ENCODE assay signal across 16 cellular contexts in genomic region chr20:62628691-62629090, GRCh38. TPM values are rescaled to one million over a fixed set of nuclear protein-coding genes. Genes with fewer than 3 reads are reported as not detected.
DNase-seq lines count a peak whose midpoint lies in the region; ATAC-seq and TF ChIP-seq lines count a peak whose summit lies in the region.
"Had no signal": no experiment of that assay in that cellular context is flagged by ENCODE, and none has a peak within 500 bp of the region (broad histone marks: within the 10 kb centered on the region; RNA-seq: fewer than 3 reads in every experiment).

No MANE protein-coding gene starts in this region.

- peak; percentile 68 for DNase-seq in GM23338 (ENCODE audit: low spot score)
- DNase-seq in SK-N-MC (ENCODE audit: low read depth, low spot score): no peak
- DNase-seq in kidney glomerular epithelial cell (lab: John Stamatoyannopoulos, UW): peak; percentile 68
- no peak for DNase-seq in NCI-H2107 (lab: John Stamatoyannopoulos, UW)
- DNase-seq in DMS153 treated with DMSO at 0.1 percent for 48 hours (lab: John Stamatoyannopoulos, UW; ENCODE audit: unreplicated experiment): no peak
- DNase-seq: activated CD8-positive, alpha-beta memory T cell treated with anti-CD3 and anti-CD28 coated beads, Interleukin-2, amount 50 U/mL, for 48 hours; adrenal gland; dorsolateral prefrontal cortex; gastrocnemius medialis; left ventricle myocardium superior; ovary; stimulated activated naive CD4-positive, alpha-beta T cell treated with Interleukin-2 at 50 U/mL for 16 hours; T1000 had no signal

- peaks cover 17% of the 10 kb centered on the region for H3K4me1 Mint-ChIP-seq in GM23338

- H3K27me3 Mint-ChIP-seq in GM23338 (ENCODE audit: insufficient read depth, low read depth, poor library complexity): peaks cover 1% of the 10 kb centered on the region

- no peak overlapping the region for H3K4me3 ChIP-seq in BLaER1
- H3K4me3 ChIP-seq in GM23338: no peak overlapping the region
- no peak overlapping the region for H3K4me3 ChIP-seq in SK-N-MC
- H3K4me3 ChIP-seq: adrenal gland, dorsolateral prefrontal cortex, gastrocnemius medialis, ovary had no signal

- no peak overlapping the region for H3K27ac Mint-ChIP-seq in GM23338

- no peak overlapping the region for H2AFZ ChIP-seq in GM23338

- H3K36me3 ChIP-seq in BLaER1: no peaks in the 10 kb centered on the region
- no peaks in the 10 kb centered on the region for H3K36me3 ChIP-seq in GM23338 (ENCODE audit: insufficient read depth)
- no peaks in the 10 kb centered on the region for H3K36me3 ChIP-seq in SK-N-MC (ENCODE audit: insufficient read depth, low read length)
- H3K36me3 ChIP-seq: adrenal gland, gastrocnemius medialis, ovary had no signal

- H3K27me3 ChIP-seq in BLaER1 (no peaks in the 10 kb centered on the region), GM23338 (ENCODE audit: insufficient read depth) (no peaks in the 10 kb centered on the region)
- H3K27me3 ChIP-seq: adrenal gland, ovary had no signal

- ATAC-seq in GM23338: peak; percentile 30
- no peak for ATAC-seq in GM21360 (IDR thresholded peaks at IDR 0.05; ENCODE audit: unreplicated experiment)
- ATAC-seq in GM21381 (IDR thresholded peaks at IDR 0.05; ENCODE audit: unreplicated experiment): no peak
- ATAC-seq: gastrocnemius medialis, left ventricle myocardium superior had no signal

- 0 out of 4 replicates have a peak, but pooled peaks of 1 of the 2 experiments have one; percentile 7 for TF ChIP-seq CTCF in GM23338 (conservative IDR thresholded peaks at IDR 0.05; ENCODE audit: low read depth in 2 of 2)

- H3K36me3 Mint-ChIP-seq in GM23338 (ENCODE audit: low read depth): no peaks in the 10 kb centered on the region

- no peak overlapping the region for H3K4me3 Mint-ChIP-seq in GM23338

- peak overlapping the region; percentile 61; the same call in 1 of the 2 replicates for H3K9ac ChIP-seq in BLaER1
- no peak overlapping the region for H3K9ac ChIP-seq in SK-N-MC (ENCODE audit: insufficient read length)

- H3K4me2 ChIP-seq in BLaER1 (peak overlapping the region; percentile 86), GM23338 (no peak overlapping the region)

- H3K9me3 ChIP-seq in BLaER1 (no peaks in the 10 kb centered on the region), SK-N-MC (ENCODE audit: low read depth, low read length) (no peaks in the 10 kb centered on the region)
- H3K9me3 ChIP-seq: adrenal gland, gastrocnemius medialis, ovary had no signal

- H3F3A ChIP-seq in GM23338 (replicated peaks; ENCODE audit: low read depth): 0 out of 2 replicates have a peak, but pooled peaks cover under 1% of the 10 kb centered on the region

- H3K27ac ChIP-seq in BLaER1: peak overlapping the region; percentile 87
- no peak overlapping the region for H3K27ac ChIP-seq in GM23338 (ENCODE audit: low read depth)
- peak overlapping the region; percentile 72 for H3K27ac ChIP-seq in SK-N-MC
- H3K27ac ChIP-seq: dorsolateral prefrontal cortex, gastrocnemius medialis, ovary had no signal

- H3K9me3 Mint-ChIP-seq in GM23338: no peaks in the 10 kb centered on the region

- H3K9me2 ChIP-seq in GM23338 (ENCODE audit: insufficient read depth): no peaks in the 10 kb centered on the region

- no peaks in the 10 kb centered on the region for H4K20me1 ChIP-seq in BLaER1
- H4K20me1 ChIP-seq in GM23338 (replicated peaks; ENCODE audit: insufficient read depth): no peaks in the 10 kb centered on the region

- H3K4me1 ChIP-seq in BLaER1: peaks cover 99% of the 10 kb centered on the region
- H3K4me1 ChIP-seq in GM23338 (ENCODE audit: insufficient read depth): peaks cover 7% of the 10 kb centered on the region

- no peaks in the 10 kb centered on the region for H3K79me2 ChIP-seq in GM23338 (replicated peaks; ENCODE audit: insufficient read depth)

TF ChIP-seq in GM23338, 12 proteins besides CTCF, POLR2A, EP300 and RAD21 (continues in another document):
- no peak for TF ChIP-seq REST (IDR thresholded peaks at IDR 0.05; ENCODE audit: unreplicated experiment)
- no peak for TF ChIP-seq NANOG (IDR thresholded peaks at IDR 0.05; ENCODE audit: borderline replicate concordance)
- no peak for TF ChIP-seq EZH2 (IDR thresholded peaks at IDR 0.05; ENCODE audit: low read depth, unreplicated experiment)
- no peak for TF ChIP-seq ZNF331 (CRISPR knock-in tag; IDR thresholded peaks at IDR 0.05; ENCODE audit: low read depth)
- TF ChIP-seq ZNF114 (CRISPR knock-in tag; IDR thresholded peaks at IDR 0.05): no peak
- no peak for TF ChIP-seq ZNF462 (CRISPR knock-in tag; IDR thresholded peaks at IDR 0.05)

RNA-seq across cellular contexts. Expression of gene SLCO4A1, which starts 13.6 kb away (rescaled TPM):
- total RNA-seq in GM23338 (2014; rRNA removed; shearing (Covaris generic)): 38.3 and 41.6 TPM in 2 replicates
- polyA plus RNA-seq in GM23338 (2016; fragmentation: Nextera tagmentation; extraction: Ambion mirVana): 27.2 and 28.5 TPM in 2 replicates

Comparison
In these comparisons a context has a peak if more than half of its experiments do, and no peak if none do; other contexts are left out.
1. DNase-seq: peak in GM23338 (single experiment) and kidney glomerular epithelial cell (single experiment); none in SK-N-MC (single experiment), NCI-H2107 (single experiment) and DMS153 treated with DMSO at 0.1 percent for 48 hours (single experiment).